In genomic region chr12:101690544-101691118, GRCh38 we compare ENCODE assay signal across 32 cellular contexts. TPM values are rescaled to one million over a fixed set of nuclear protein-coding genes. Genes with fewer than 3 reads are reported as not detected.
"Had no signal": no experiment of that assay in that cellular context is flagged by ENCODE, and none has a peak within 500 bp of the region (broad histone marks: within the 10 kb centered on the region; RNA-seq: fewer than 3 reads in every experiment).

No MANE protein-coding gene starts in this region.

- DNase-seq: activated CD4-positive, alpha-beta T cell treated with anti-CD3 and anti-CD28 coated beads for 36 hours; activated CD4-positive, alpha-beta T cell treated with anti-CD3 and anti-CD28 coated beads, Interleukin-2, amount 10 ng/mL, durations not matched to agents 7 days and 5 days; activated CD4-positive, alpha-beta T cell treated with anti-CD3 and anti-CD28 coated beads, Interleukin-2, amount 50 U/mL, for 48 hours; activated CD8-positive, alpha-beta T cell treated with anti-CD3 and anti-CD28 coated beads, Interleukin-2, amount 10 ng/mL, durations not matched to agents 7 days and 5 days; activated gamma-delta T cell; activated naive CD4-positive, alpha-beta T cell treated with Interleukin-2 at 50 U/mL for 16 hours; activated naive CD8-positive, alpha-beta T cell treated with anti-CD3 and anti-CD28 coated beads, Interleukin-2, amount 10 ng/mL, durations not matched to agents 7 days and 5 days; activated T-cell treated with anti-CD3 and anti-CD28 coated beads, Interleukin-2, amount 50 U/mL, for 24 hours; adrenal gland; body of pancreas; NCI-H1048; NCI-H1105 treated with DMSO at 0.1 percent for 48 hours; NCI-H1436; NCI-H1694; NCI-H1930; NCI-H2081 treated with DMSO at 0.1 percent for 48 hours; NCI-H226; NCI-H446 treated with DMSO at 0.1 percent for 48 hours; NCI-H524 treated with DMSO at 0.1 percent for 48 hours; PC-3; Peyer's patch; RPMI8226; SHP77 treated with DMSO at 0.1 percent for 48 hours; SK-N-SH had no signal

- H3K4me2 ChIP-seq: SK-N-SH had no signal

- H3K4me3 ChIP-seq: adrenal gland, body of pancreas, breast epithelium, K562, Peyer's patch, SJSA1 had no signal

- H3K27ac ChIP-seq: adrenal gland, body of pancreas, breast epithelium, SJSA1 had no signal

- H3K4me1 ChIP-seq: adrenal gland, body of pancreas, breast epithelium, SJSA1 had no signal

- H3K9me3 ChIP-seq: adrenal gland, body of pancreas, breast epithelium, Peyer's patch, SJSA1, SK-N-SH had no signal

- H3K36me3 ChIP-seq: adrenal gland, breast epithelium, Peyer's patch, SJSA1 had no signal

- H3K9ac ChIP-seq: SK-N-SH had no signal

- H3K27me3 ChIP-seq: adrenal gland, body of pancreas, breast epithelium, Peyer's patch, SJSA1 had no signal

- ATAC-seq: activated CD4-positive, alpha-beta T cell treated with anti-CD3 and anti-CD28 coated beads for 36 hours; activated CD4-positive, CD25-positive, alpha-beta regulatory T cell treated with anti-CD3 and anti-CD28 coated beads, Interleukin-2, amount 50 U/mL, for 24 hours; activated CD8-positive, alpha-beta T cell treated with anti-CD3 and anti-CD28 coated beads, Interleukin-2, amount 10 ng/mL, durations not matched to agents 7 days and 5 days; body of pancreas; K562; PC-3; WTC11 had no signal

RNA-seq across cellular contexts. Expression of gene SYCP3, which starts 48.6 kb away (rescaled TPM):
- total RNA-seq: astrocyte, cardiac septum, M059J, PC-3, Peyer's patch, SJSA1 had no signal
